29 cellular contexts compared by ENCODE assay signal in the genomic region with DNA sequence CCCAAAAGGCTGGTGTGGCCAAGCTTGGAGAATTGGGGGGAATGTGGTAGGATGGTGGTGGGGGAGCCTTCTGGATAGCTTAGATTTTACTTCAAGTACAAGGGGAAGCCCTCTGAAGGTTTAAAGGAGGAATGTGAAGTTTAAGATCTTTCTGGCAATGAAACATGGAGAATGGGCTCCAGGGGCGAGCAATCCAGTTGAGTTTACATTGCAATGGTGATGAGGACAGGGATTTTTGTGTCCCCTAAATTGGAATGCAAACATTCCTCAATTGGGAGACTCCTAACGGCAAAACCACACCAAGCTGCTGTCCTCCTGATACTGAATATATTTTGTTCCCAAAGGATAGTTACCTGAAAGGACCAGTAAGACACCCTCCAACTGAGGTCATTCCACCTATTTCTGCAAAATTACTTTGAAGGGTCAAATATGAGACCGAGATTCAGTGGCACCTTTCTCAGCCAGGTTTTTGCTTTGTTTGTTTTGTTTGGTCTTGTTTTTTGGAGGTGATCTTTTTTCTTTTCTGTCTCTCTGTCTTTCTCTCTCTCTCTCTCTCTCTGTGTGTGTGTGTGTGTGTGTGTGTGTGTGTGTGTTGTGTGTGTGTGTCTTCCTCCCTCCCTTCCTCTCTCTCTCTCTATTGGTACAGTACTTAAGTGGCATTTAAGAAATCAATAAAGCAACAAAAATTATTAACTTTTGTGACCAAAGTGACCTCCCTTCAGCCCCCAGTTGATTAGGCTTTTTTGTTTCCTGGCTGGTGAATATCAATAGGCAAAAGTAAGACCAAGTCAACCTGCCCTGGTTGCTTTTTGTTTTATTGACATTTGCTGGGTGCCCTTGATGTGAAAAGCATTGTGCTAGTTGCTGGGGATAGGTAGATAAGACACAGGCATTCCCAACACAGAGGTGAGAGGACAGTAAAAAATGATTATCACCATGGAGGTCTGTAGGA. TPM values are rescaled to one million over a fixed set of nuclear protein-coding genes. Genes with fewer than 3 reads are reported as not detected.
"Had no signal": no experiment of that assay in that cellular context is flagged by ENCODE, and none has a peak within 500 bp of the region (broad histone marks: within the 10 kb centered on the region; RNA-seq: fewer than 3 reads in every experiment).

No MANE protein-coding gene starts in this region.

- H3K36me3 ChIP-seq: Peyer's patch, SJCRH30 had no signal

- H3K4me2 ChIP-seq: SK-N-SH had no signal

- H3K4me1 Mint-ChIP-seq: activated CD4-positive, alpha-beta memory T cell treated with anti-CD3 and anti-CD28 coated beads, Interleukin-2, amount 10 ng/mL, durations not matched to agents 7 days and 5 days; activated naive CD4-positive, alpha-beta T cell treated with anti-CD3 and anti-CD28 coated beads, Interleukin-2, amount 10 ng/mL, durations not matched to agents 7 days and 5 days; activated naive CD8-positive, alpha-beta T cell treated with anti-CD3 and anti-CD28 coated beads for 36 hours had no signal

- H3K36me3 Mint-ChIP-seq: activated naive CD4-positive, alpha-beta T cell treated with anti-CD3 and anti-CD28 coated beads, Interleukin-2, amount 10 ng/mL, durations not matched to agents 7 days and 5 days; activated naive CD8-positive, alpha-beta T cell treated with anti-CD3 and anti-CD28 coated beads for 36 hours had no signal

- H3K4me1 ChIP-seq: Peyer's patch, SJCRH30 had no signal

- H3K9me3 Mint-ChIP-seq: activated CD4-positive, alpha-beta memory T cell treated with anti-CD3 and anti-CD28 coated beads, Interleukin-2, amount 10 ng/mL, durations not matched to agents 7 days and 5 days; activated naive CD4-positive, alpha-beta T cell treated with anti-CD3 and anti-CD28 coated beads, Interleukin-2, amount 10 ng/mL, durations not matched to agents 7 days and 5 days; activated naive CD8-positive, alpha-beta T cell treated with anti-CD3 and anti-CD28 coated beads for 36 hours; activated T-cell treated with anti-CD3 and anti-CD28 coated beads, Interleukin-2, amount 50 U/mL, for 72 hours; activated T-helper 2 cell treated with anti-CD3 and anti-CD28 coated beads, Interferon-gamma antibody, Interleukin-2, Interleukin-4, amounts not matched to agents 10 μg/mL and 5 μg/mL and 100 μg/mL, durations not matched to agents 14 hours and 24 hours and 36 hours had no signal

- H3K4me3 Mint-ChIP-seq: activated CD4-positive, alpha-beta memory T cell treated with anti-CD3 and anti-CD28 coated beads, Interleukin-2, amount 10 ng/mL, durations not matched to agents 7 days and 5 days; activated naive CD4-positive, alpha-beta T cell treated with anti-CD3 and anti-CD28 coated beads, Interleukin-2, amount 10 ng/mL, durations not matched to agents 7 days and 5 days; activated naive CD8-positive, alpha-beta T cell treated with anti-CD3 and anti-CD28 coated beads for 36 hours; activated T-cell treated with anti-CD3 and anti-CD28 coated beads, Interleukin-2, amount 50 U/mL, for 72 hours had no signal

- H3K27ac Mint-ChIP-seq: activated CD4-positive, alpha-beta memory T cell treated with anti-CD3 and anti-CD28 coated beads, Interleukin-2, amount 10 ng/mL, durations not matched to agents 7 days and 5 days; activated naive CD4-positive, alpha-beta T cell treated with anti-CD3 and anti-CD28 coated beads, Interleukin-2, amount 10 ng/mL, durations not matched to agents 7 days and 5 days; activated naive CD8-positive, alpha-beta T cell treated with anti-CD3 and anti-CD28 coated beads for 36 hours; activated T-cell treated with anti-CD3 and anti-CD28 coated beads, Interleukin-2, amount 50 U/mL, for 72 hours; activated T-helper 2 cell treated with anti-CD3 and anti-CD28 coated beads, Interferon-gamma antibody, Interleukin-2, Interleukin-4, amounts not matched to agents 10 μg/mL and 5 μg/mL and 100 μg/mL, durations not matched to agents 14 hours and 24 hours and 36 hours had no signal

- H3K27me3 ChIP-seq: Peyer's patch, SJCRH30 had no signal

- H3K4me3 ChIP-seq: Peyer's patch, SJCRH30 had no signal

- H3K9me2 ChIP-seq: SK-N-SH had no signal

- H3K27ac ChIP-seq: Peyer's patch, RWPE1, SJCRH30, VCaP had no signal

- ATAC-seq: activated T-cell treated with anti-CD3 and anti-CD28 coated beads, Interleukin-2, amount 50 U/mL, for 72 hours had no signal

- H3K9me3 ChIP-seq: Peyer's patch, SJCRH30, SK-N-SH had no signal

- DNase-seq: activated CD4-positive, alpha-beta memory T cell treated with anti-CD3 and anti-CD28 coated beads, Interleukin-2, amount 10 ng/mL, durations not matched to agents 7 days and 5 days; activated CD4-positive, alpha-beta T cell treated with anti-CD3 and anti-CD28 coated beads, Interleukin-2, amount 50 U/mL, for 1 hour; activated CD4-positive, CD25-positive, alpha-beta regulatory T cell; activated CD8-positive, alpha-beta memory T cell treated with anti-CD3 and anti-CD28 coated beads, Interleukin-2, amount 50 U/mL, for 4 hours; activated gamma-delta T cell treated with Interleukin-2 at 50 U/mL for 16 hours; activated naive CD4-positive, alpha-beta T cell treated with anti-CD3 and anti-CD28 coated beads, Interleukin-2, amount 10 ng/mL, durations not matched to agents 7 days and 5 days; activated naive CD8-positive, alpha-beta T cell treated with anti-CD3 and anti-CD28 coated beads for 36 hours; activated T-cell treated with anti-CD3 and anti-CD28 coated beads, Interleukin-2, amount 50 U/mL, for 72 hours; caudate nucleus; MM.1S; NCI-H1105; NCI-H1436; NCI-H1694 treated with DMSO at 0.1 percent for 48 hours; NCI-H2029 treated with DMSO at 0.1 percent for 48 hours; NCI-H510A treated with DMSO at 0.1 percent for 48 hours; NCI-H69; NK-92 treated with Interleukin-12 subunit alpha and Interleukin-12 subunit beta, amount 100 ng/mL, for 24 hours; OCI-M1; Peyer's patch; Right ventricle myocardium superior; SJCRH30; SK-N-SH; T-helper 1 cell had no signal

RNA-seq across cellular contexts. Expression of gene TAT, which starts 16.4 kb away (rescaled TPM):
- total RNA-seq: activated CD4-positive, alpha-beta memory T cell treated with anti-CD3 and anti-CD28 coated beads, Interleukin-2, amount 10 ng/mL, durations not matched to agents 7 days and 5 days; activated CD8-positive, alpha-beta memory T cell treated with anti-CD3 and anti-CD28 coated beads for 36 hours; activated naive CD8-positive, alpha-beta T cell treated with anti-CD3 and anti-CD28 coated beads for 36 hours; activated T-cell treated with anti-CD3 and anti-CD28 coated beads, Interleukin-2, amount 50 U/mL, for 72 hours; activated T-helper 2 cell treated with anti-CD3 and anti-CD28 coated beads, Interferon-gamma antibody, Interleukin-2, Interleukin-4, amounts not matched to agents 10 μg/mL and 5 μg/mL and 100 μg/mL, durations not matched to agents 14 hours and 24 hours and 36 hours; cerebellum; SJCRH30; T-helper 2 cell treated with Interferon-gamma antibody and Interleukin-4, amounts not matched to agents 100 ng/mL and 5 ng/mL, for 36 hours had no signal
- polyA plus RNA-seq: SK-N-SH had no signal

RNA-seq across cellular contexts. Expression of gene MARVELD3, which starts 32.7 kb away (rescaled TPM):
- total RNA-seq: activated CD8-positive, alpha-beta memory T cell treated with anti-CD3 and anti-CD28 coated beads for 36 hours; activated naive CD8-positive, alpha-beta T cell treated with anti-CD3 and anti-CD28 coated beads for 36 hours; activated T-cell treated with anti-CD3 and anti-CD28 coated beads, Interleukin-2, amount 50 U/mL, for 72 hours; activated T-helper 2 cell treated with anti-CD3 and anti-CD28 coated beads, Interferon-gamma antibody, Interleukin-2, Interleukin-4, amounts not matched to agents 10 μg/mL and 5 μg/mL and 100 μg/mL, durations not matched to agents 14 hours and 24 hours and 36 hours; Right ventricle myocardium superior; T-helper 2 cell treated with Interferon-gamma antibody and Interleukin-4, amounts not matched to agents 100 ng/mL and 5 ng/mL, for 36 hours had no signal
- polyA plus RNA-seq: SK-N-SH had no signal
